Comparison of ENCODE assay signal across 9 cellular contexts in the genomic region with DNA sequence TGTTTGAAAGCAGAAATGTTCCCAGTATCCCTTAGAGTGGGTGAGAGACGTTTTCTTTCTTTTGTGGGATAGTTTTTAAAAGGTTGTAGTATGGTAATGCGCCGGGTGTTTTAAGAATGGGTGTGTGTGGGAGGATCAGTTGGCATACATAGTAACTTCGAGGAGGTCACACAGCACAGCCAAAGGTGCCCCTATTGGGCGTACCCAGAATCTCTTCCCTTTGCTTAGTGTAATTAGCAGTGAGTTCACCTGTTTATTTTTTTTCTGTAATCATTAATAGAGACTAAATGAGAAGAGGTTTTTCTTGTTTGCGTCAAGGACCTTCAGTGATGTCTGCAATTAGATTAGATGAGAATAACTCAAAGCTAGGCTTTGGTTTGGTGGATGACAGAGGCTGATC. TPM values are rescaled to one million over a fixed set of nuclear protein-coding genes. Genes with fewer than 3 reads are reported as not detected.
A peak's percentile ranks its signal among the peaks of the same experiment; 100 is the strongest.
DNase-seq lines count a peak whose midpoint lies in the region; ATAC-seq, FAIRE-seq and TF ChIP-seq lines count a peak whose summit lies in the region.
"Had no signal": no experiment of that assay in that cellular context is flagged by ENCODE, and none has a peak within 500 bp of the region (broad histone marks: within the 10 kb centered on the region; RNA-seq: fewer than 3 reads in every experiment).

No MANE protein-coding gene starts in this region.

- H3K27me3 ChIP-seq in SJSA1 (replicated peaks) = no peaks in the 10 kb centered on the region
- H3K27me3 ChIP-seq in hepatocyte = no peaks in the 10 kb centered on the region
- H3K27me3 ChIP-seq in thymus (ENCODE audit: control insufficient read depth, insufficient read depth) = no peaks in the 10 kb centered on the region

- H3K79me2 ChIP-seq in hepatocyte = peaks cover 68% of the 10 kb centered on the region

- H3K4me1 ChIP-seq in SJSA1 (replicated peaks) (peaks cover 21% of the 10 kb centered on the region), hepatocyte (ENCODE audit: insufficient read depth) (peaks cover 34% of the 10 kb centered on the region), thymus (ENCODE audit: control insufficient read depth, insufficient read depth, low read length) (peaks cover 15% of the 10 kb centered on the region)

- peaks cover 6% of the 10 kb centered on the region; the same call in 1 of the 2 replicates for H3K36me3 ChIP-seq in SJSA1
- H3K36me3 ChIP-seq in hepatocyte (replicated peaks; ENCODE audit: insufficient read depth, low read depth) = no peaks in the 10 kb centered on the region
- no peaks in the 10 kb centered on the region for H3K36me3 ChIP-seq in thymus (ENCODE audit: control insufficient read depth, insufficient read depth)

- H3K4me2 ChIP-seq in hepatocyte = peak overlapping the region; percentile 77

- H3K4me3 ChIP-seq in SJSA1 (peak overlapping the region; percentile 97), hepatocyte (peak overlapping the region; percentile 88), thymus (ENCODE audit: low read length) (peak overlapping the region; percentile 83)

- H3K27me3 Mint-ChIP-seq in activated T-cell treated with anti-CD3 and anti-CD28 coated beads, Interleukin-2, amount 50 U/mL, for 4 hours (ENCODE audit: low read depth) = no peaks in the 10 kb centered on the region

- H3K9me3 ChIP-seq in SJSA1 (replicated peaks) (no peaks in the 10 kb centered on the region), hepatocyte (ENCODE audit: low read depth) (no peaks in the 10 kb centered on the region), thymus (ENCODE audit: control insufficient read depth) (no peaks in the 10 kb centered on the region)

- H2AFZ ChIP-seq in hepatocyte = no peak overlapping the region

- H3K9me3 Mint-ChIP-seq in activated T-cell treated with anti-CD3 and anti-CD28 coated beads, Interleukin-2, amount 50 U/mL, for 4 hours = no peaks in the 10 kb centered on the region
- H3K9me3 Mint-ChIP-seq: T-helper 1 cell treated with Interleukin-12 subunit alpha and Interleukin-12 subunit beta and Interleukin-4 antibody, amounts not matched to agents 30 μg/mL and 1 μg/mL, for 36 hours had no signal

- peak; percentile 6 for DNase-seq in activated T-cell treated with anti-CD3 and anti-CD28 coated beads, Interleukin-2, amount 50 U/mL, for 4 hours
- DNase-seq in activated T-cell treated with anti-CD3 and anti-CD28 coated beads for 4 hours (no peak), SJSA1 (ENCODE audit: low read depth in 1 of 2, low spot score in 2 of 2) (peak in 1 of 2 experiments; percentile 5), hepatocyte (ENCODE audit: low spot score) (peak; percentile 17), D721Med (ENCODE audit: insufficient read length, low spot score) (no peak), islet precursor cell (no peak)
- no peak for DNase-seq in activated CD4-positive, CD25-positive, alpha-beta regulatory T cell treated with anti-CD3 and anti-CD28 coated beads, Interleukin-2, amount 50 U/mL, for 72 hours

- ATAC-seq in activated T-cell treated with anti-CD3 and anti-CD28 coated beads, Interleukin-2, amount 50 U/mL, for 4 hours = no peak

- TF ChIP-seq CTCF in hepatocyte (IDR thresholded peaks at IDR 0.05; ENCODE audit: poor library complexity) (no peak), D721Med (IDR thresholded peaks at IDR 0.05; ENCODE audit: insufficient read depth, missing control alignments) (no peak)

- no peak for FAIRE-seq in D721Med (lab: Jason Lieb, UNC)

- H3K4me3 Mint-ChIP-seq in activated T-cell treated with anti-CD3 and anti-CD28 coated beads, Interleukin-2, amount 50 U/mL, for 4 hours = no peak overlapping the region
- H3K4me3 Mint-ChIP-seq: T-helper 1 cell treated with Interleukin-12 subunit alpha and Interleukin-12 subunit beta and Interleukin-4 antibody, amounts not matched to agents 30 μg/mL and 1 μg/mL, for 36 hours had no signal

- H3K36me3 Mint-ChIP-seq in activated T-cell treated with anti-CD3 and anti-CD28 coated beads, Interleukin-2, amount 50 U/mL, for 4 hours (ENCODE audit: insufficient read depth) = no peaks in the 10 kb centered on the region

- peaks cover 22% of the 10 kb centered on the region for H3K4me1 Mint-ChIP-seq in activated T-cell treated with anti-CD3 and anti-CD28 coated beads, Interleukin-2, amount 50 U/mL, for 4 hours (ENCODE audit: low read depth)

- no peaks in the 10 kb centered on the region for H3K9me2 ChIP-seq in hepatocyte (replicated peaks; ENCODE audit: insufficient read depth)

- H3K27ac ChIP-seq in SJSA1 (no peak overlapping the region), hepatocyte (peak overlapping the region; percentile 81), thymus (ENCODE audit: low read depth) (no peak overlapping the region)

- H4K20me1 ChIP-seq in hepatocyte (ENCODE audit: insufficient read depth, poor library complexity, severe bottlenecking) = peaks cover 12% of the 10 kb centered on the region

- WGBS in hepatocyte (ENCODE audit: low lambda C conversion rate, missing lambda C conversion rate) = 17% methylated on average over 6 of the region's 6 CpGs
- WGBS in thymus = 53% methylated on average over 6 of the region's 6 CpGs

RNA-seq across cellular contexts. Expression of gene PLEKHA8, which starts 1.5 kb away (rescaled TPM):
- total RNA-seq in activated T-cell treated with anti-CD3 and anti-CD28 coated beads, Interleukin-2, amount 50 U/mL, for 4 hours = 1 to 10 TPM; 5.2 to 6.1 (median 5.4) TPM
- 11.5 and 12.5 TPM in 2 replicates for total RNA-seq in SJSA1 (2014; rRNA removed; shearing (Covaris generic))
- total RNA-seq in hepatocyte = 13.8 and 17.9 TPM in 2 replicates
- polyA plus RNA-seq in hepatocyte (7.3 and 8.7 TPM in 2 replicates), thymus (3.9 TPM)

RNA-seq across cellular contexts. Expression of gene FKBP14, which starts 3.2 kb away (rescaled TPM):
- 1 to 10 TPM; 5.3 to 7.0 (median 5.9) TPM for total RNA-seq in activated T-cell treated with anti-CD3 and anti-CD28 coated beads, Interleukin-2, amount 50 U/mL, for 4 hours
- 26.6 and 35.1 TPM in 2 replicates for total RNA-seq in SJSA1 (2014; rRNA removed; shearing (Covaris generic))
- 35.4 and 45.4 TPM in 2 replicates for total RNA-seq in hepatocyte
- 36.5 and 38.7 TPM in 2 replicates for polyA plus RNA-seq in hepatocyte
- 2.6 TPM for polyA plus RNA-seq in thymus

RNA-seq across cellular contexts. Expression of gene SCRN1, which starts 40.1 kb away (rescaled TPM):
- total RNA-seq in activated T-cell treated with anti-CD3 and anti-CD28 coated beads, Interleukin-2, amount 50 U/mL, for 4 hours = 1 to 10 TPM; 1.5 to 4.2 (median 1.7) TPM
- 56.4 and 81.6 TPM in 2 replicates for total RNA-seq in SJSA1 (2014; rRNA removed; shearing (Covaris generic))
- 71.2 and 73.5 TPM in 2 replicates for total RNA-seq in hepatocyte
- 36.7 and 47.1 TPM in 2 replicates for polyA plus RNA-seq in hepatocyte
- 11.6 TPM for polyA plus RNA-seq in thymus

Comparison
In these comparisons a context has a peak if more than half of its experiments do, and no peak if none do; other contexts are left out.
1. DNase-seq: peak in activated T-cell treated with anti-CD3 and anti-CD28 coated beads, Interleukin-2, amount 50 U/mL, for 4 hours (single experiment) and hepatocyte (single experiment); none in activated T-cell treated with anti-CD3 and anti-CD28 coated beads for 4 hours (single experiment), D721Med (single experiment), activated CD4-positive, CD25-positive, alpha-beta regulatory T cell treated with anti-CD3 and anti-CD28 coated beads, Interleukin-2, amount 50 U/mL, for 72 hours (single experiment) and islet precursor cell (single experiment).
2. RNA of gene SCRN1, which starts 40.1 kb away (total RNA-seq): 56.4 to 81.6 TPM in SJSA1 and 71.2 to 73.5 TPM in hepatocyte; 1.5 to 4.2 TPM in activated T-cell treated with anti-CD3 and anti-CD28 coated beads, Interleukin-2, amount 50 U/mL, for 4 hours; every median in the first group is over 10 times any median in the second.
3. Peak in every context shown above with its lines, with median percentiles within 50 percentile points of each other: H3K4me3 ChIP-seq.